Comparison of ENCODE assay signal across 9 cellular contexts in genomic region chr3:128649264-128649663, GRCh38. TPM values are rescaled to one million over a fixed set of nuclear protein-coding genes. Genes with fewer than 3 reads are reported as not detected.
DNase-seq lines count a peak whose midpoint lies in the region; ATAC-seq, FAIRE-seq and TF ChIP-seq lines count a peak whose summit lies in the region.
"Had no signal": no experiment of that assay in that cellular context is flagged by ENCODE, and none has a peak within 500 bp of the region (broad histone marks: within the 10 kb centered on the region; RNA-seq: fewer than 3 reads in every experiment).

No MANE protein-coding gene starts in this region.

- peaks cover 51% of the 10 kb centered on the region for H3K4me1 Mint-ChIP-seq in activated T-cell treated with anti-CD3 and anti-CD28 coated beads, Interleukin-2, amount 50 U/mL, for 24 hours (ENCODE audit: low read depth)

- DNase-seq in activated T-cell treated with anti-CD3 and anti-CD28 coated beads, Interleukin-2, amount 50 U/mL, for 24 hours, result no peak
- no peak for DNase-seq in activated T-cell treated with anti-CD3 and anti-CD28 coated beads, Interleukin-2, amount 50 U/mL, for 48 hours
- DNase-seq in activated naive CD4-positive, alpha-beta T cell treated with anti-CD3 and anti-CD28 coated beads, Interleukin-2, amount 50 U/mL, for 72 hours (ENCODE audit: low spot score in 2 of 2), result no peak
- DNase-seq in kidney (no peak), tibial artery (no peak), HUDEP-2 (lab: John Stamatoyannopoulos, UW; ENCODE audit: unreplicated experiment in 76 of 76) (no peak), islet precursor cell (no peak), GM10266 (ENCODE audit: extremely low spot score) (no peak)
- DNase-seq: GF-D8 had no signal

- H3K27ac ChIP-seq in kidney (ENCODE audit: low read depth in 2 of 2, low read length in 2 of 2) (peak overlapping the region in 1 of 2 donors; percentile 13), tibial artery (peak overlapping the region; percentile 99)

- H3K27ac Mint-ChIP-seq in activated T-cell treated with anti-CD3 and anti-CD28 coated beads, Interleukin-2, amount 50 U/mL, for 24 hours, result peak overlapping the region; percentile 94
- H3K27ac Mint-ChIP-seq in activated naive CD4-positive, alpha-beta T cell treated with anti-CD3 and anti-CD28 coated beads, Interleukin-2, amount 50 U/mL, for 72 hours, result peak overlapping the region; percentile 90 to 95

- ATAC-seq in activated naive CD4-positive, alpha-beta T cell treated with anti-CD3 and anti-CD28 coated beads, Interleukin-2, amount 50 U/mL, for 72 hours, result no peak

- no peaks in the 10 kb centered on the region for H3K27me3 ChIP-seq in tibial artery

- H3K27me3 Mint-ChIP-seq in activated T-cell treated with anti-CD3 and anti-CD28 coated beads, Interleukin-2, amount 50 U/mL, for 24 hours, result no peaks in the 10 kb centered on the region

- H3K36me3 ChIP-seq in kidney (ENCODE audit: control insufficient read depth in 1 of 2, insufficient read depth in 2 of 2, low read length in 2 of 2), result peaks cover 2 to 4% of the 10 kb centered on the region in 2 donors
- peaks cover 4 to 10% (median 5%) of the 10 kb centered on the region in 3 donors for H3K36me3 ChIP-seq in tibial artery

- TF ChIP-seq CTCF in kidney (IDR thresholded peaks at IDR 0.05; ENCODE audit: borderline replicate concordance, extremely low read depth, insufficient read depth) (no peak), tibial artery (IDR thresholded peaks at IDR 0.05) (no peak), GM10266 (IDR thresholded peaks at IDR 0.05; ENCODE audit: control insufficient read depth, insufficient read depth, low read depth, missing control alignments) (no peak)

- H3K4me3 Mint-ChIP-seq in activated T-cell treated with anti-CD3 and anti-CD28 coated beads, Interleukin-2, amount 50 U/mL, for 24 hours, result peak overlapping the region; percentile 89

- peak overlapping the region; percentile 57 to 97 for H3K9ac ChIP-seq in kidney (ENCODE audit: low read length in 2 of 2)

- FAIRE-seq in kidney (lab: Jason Lieb, UNC), result no peak

- peaks cover 54% of the 10 kb centered on the region for H3K36me3 Mint-ChIP-seq in activated T-cell treated with anti-CD3 and anti-CD28 coated beads, Interleukin-2, amount 50 U/mL, for 24 hours (ENCODE audit: low read depth)
- peaks cover 0 to 13% of the 10 kb centered on the region in 2 donors for H3K36me3 Mint-ChIP-seq in activated naive CD4-positive, alpha-beta T cell treated with anti-CD3 and anti-CD28 coated beads, Interleukin-2, amount 50 U/mL, for 72 hours

- H3K9me3 ChIP-seq in kidney (ENCODE audit: control insufficient read depth in 1 of 2, low read length in 2 of 2) (no peaks in the 10 kb centered on the region), tibial artery (no peaks in the 10 kb centered on the region)

- intact Hi-C loops in kidney (cut with DNase I) (no loop called here), tibial artery (cut with DNase I; ENCODE audit: low total_unique reads) (no loop called here)

- H3K9me3 Mint-ChIP-seq in activated T-cell treated with anti-CD3 and anti-CD28 coated beads, Interleukin-2, amount 50 U/mL, for 24 hours, result no peaks in the 10 kb centered on the region
- no peaks in the 10 kb centered on the region for H3K9me3 Mint-ChIP-seq in activated naive CD4-positive, alpha-beta T cell treated with anti-CD3 and anti-CD28 coated beads, Interleukin-2, amount 50 U/mL, for 72 hours

- H3K4me1 ChIP-seq in kidney (ENCODE audit: control insufficient read depth in 1 of 2, insufficient read depth in 1 of 2, low read depth in 1 of 2, low read length in 2 of 2) (peaks cover 2 to 8% of the 10 kb centered on the region in 2 donors), tibial artery (peaks cover 0 to 36% (median 9%) of the 10 kb centered on the region in 4 donors)

- H3K4me3 ChIP-seq in kidney (ENCODE audit: low read length in 2 of 2) (peak overlapping the region; percentile 80 to 85), tibial artery (peak overlapping the region; percentile 96 to 98)

RNA-seq across cellular contexts. Expression of gene RPN1, which starts 1.4 kb away (rescaled TPM):
- 100 to 1,000 TPM; 109 to 128 TPM for total RNA-seq in activated naive CD4-positive, alpha-beta T cell treated with anti-CD3 and anti-CD28 coated beads, Interleukin-2, amount 50 U/mL, for 72 hours
- total RNA-seq in kidney, result 234 TPM
- polyA plus RNA-seq in kidney (ENCODE audit: insufficient read depth, low read depth, low replicate concordance), result 192 TPM
